ENCODE assay signal across 8 cellular contexts in the genomic region with DNA sequence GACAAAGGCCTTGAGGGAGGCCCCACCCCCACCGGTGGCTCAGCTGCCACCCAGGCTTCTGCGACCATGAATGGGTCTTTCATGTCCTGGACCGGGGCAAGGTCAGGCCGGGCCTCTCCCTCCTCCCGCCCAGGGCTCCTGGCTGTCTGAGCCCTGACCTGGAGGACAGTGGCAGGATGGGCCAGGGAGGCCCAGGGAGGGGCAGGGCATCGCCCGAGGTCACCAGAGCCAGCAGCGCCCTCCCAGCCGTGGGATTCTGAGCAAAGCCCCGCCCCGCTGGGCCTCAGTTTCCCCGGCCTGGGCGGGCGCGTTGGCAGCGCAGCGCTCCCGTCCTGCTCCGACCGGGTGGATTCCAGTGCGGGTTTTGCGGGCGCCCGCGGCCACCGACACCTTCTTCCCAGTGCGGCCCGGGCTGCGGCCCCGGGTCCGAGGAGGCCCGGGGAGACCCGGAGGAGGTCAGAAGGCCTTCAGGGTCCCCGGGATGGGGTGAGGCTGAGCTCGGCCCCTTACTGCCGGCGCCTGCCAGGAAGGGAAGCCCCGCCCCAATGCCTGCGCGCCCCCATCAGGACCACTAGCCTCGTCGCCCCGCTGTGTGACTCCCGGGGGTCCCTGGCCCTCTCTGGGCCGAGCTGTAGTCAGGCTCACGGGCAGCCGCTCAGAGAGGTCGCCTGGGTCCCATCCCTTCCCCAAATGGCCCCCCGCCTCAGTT. TPM values are rescaled to one million over a fixed set of nuclear protein-coding genes. Genes with fewer than 3 reads are reported as not detected.
DNase-seq lines count a peak whose midpoint lies in the region; ATAC-seq, FAIRE-seq and TF ChIP-seq lines count a peak whose summit lies in the region.
"Had no signal": no experiment of that assay in that cellular context is flagged by ENCODE, and none has a peak within 500 bp of the region (broad histone marks: within the 10 kb centered on the region; RNA-seq: fewer than 3 reads in every experiment).

No MANE protein-coding gene starts in this region.

- FAIRE-seq in GM12891 (lab: Jason Lieb, UNC): no peak
- FAIRE-seq in GM12892 (lab: Jason Lieb, UNC): no peak

- TF ChIP-seq CTCF in fibroblast of pulmonary artery (IDR thresholded peaks at IDR 0.05; ENCODE audit: low read length, missing control alignments): no peak

- intact Hi-C loops in sciatic nerve (cut with DNase I): no loop called here

- H3K27me3 ChIP-seq in H7 (ENCODE audit: control insufficient read depth, insufficient read depth, low read length): peaks cover 16% of the 10 kb centered on the region

- peak; percentile 39 for ATAC-seq in sciatic nerve

- H3K36me3 ChIP-seq in H7 (replicated peaks; ENCODE audit: control insufficient read depth, insufficient read depth, low read length): no peaks in the 10 kb centered on the region

- no peak for TF ChIP-seq POLR2A in GM12891 (IDR thresholded peaks at IDR 0.05; ENCODE audit: low read depth, low read length)
- TF ChIP-seq POLR2A in GM12892 (IDR thresholded peaks at IDR 0.05; ENCODE audit: low read depth, low read length): no peak

- peak overlapping the region; percentile 74 for H3K4me3 ChIP-seq in H7 (ENCODE audit: insufficient read depth, low read depth, low read length)
- H3K4me3 ChIP-seq in fibroblast of pulmonary artery (replicated peaks; ENCODE audit: low read depth, low read length): peak overlapping the region; percentile 59

- DNase-seq in H7: peak; percentile 95
- peak; percentile 39 for DNase-seq in RPMI8226
- peak; percentile 44 for DNase-seq in fibroblast of pulmonary artery (ENCODE audit: low read depth)
- no peak for DNase-seq in sciatic nerve (ENCODE audit: low spot score)
- no peak for DNase-seq in GM12891 (ENCODE audit: insufficient read length, low spot score)
- DNase-seq in GM19238 (ENCODE audit: insufficient read length, low spot score): no peak
- DNase-seq in GM12892 (ENCODE audit: insufficient read length): no peak

TF ChIP-seq in GM12891, 5 proteins besides CTCF, POLR2A, EP300 and RAD21:
- TF ChIP-seq PAX5 (IDR thresholded peaks at IDR 0.05; ENCODE audit: insufficient read depth, low read length, severe bottlenecking) (no peak), POLR2AphosphoS5 (IDR thresholded peaks at IDR 0.05; ENCODE audit: low read depth, low read length) (no peak), POU2F2 (IDR thresholded peaks at IDR 0.05; ENCODE audit: low read depth, low read length) (no peak), SPI1 (IDR thresholded peaks at IDR 0.05; ENCODE audit: low read depth, low read length) (no peak), TAF1 (IDR thresholded peaks at IDR 0.05; ENCODE audit: low read depth, low read length) (no peak)

RNA-seq across cellular contexts. Expression of a gene that starts 24.6 kb away (rescaled TPM):
- total RNA-seq in H7 (2014; rRNA removed; shearing (Covaris generic)): 38.4 and 43.0 TPM in 2 replicates
- 28.2 TPM for total RNA-seq in sciatic nerve
- polyA plus RNA-seq in GM12891 (2012; ENCODE audit: low read depth, missing spikeins): 0.03 TPM
- polyA plus RNA-seq in GM12892 (2012; ENCODE audit: missing spikeins): not detected

RNA-seq across cellular contexts. Expression of a gene that starts 44.3 kb away (rescaled TPM):
- total RNA-seq in H7 (2014; rRNA removed; shearing (Covaris generic)): 0.10 and 0.30 TPM in 2 replicates
- total RNA-seq in sciatic nerve: 2.9 TPM
- polyA plus RNA-seq in GM12891 (2012; ENCODE audit: low read depth, missing spikeins): 1.4 TPM
- polyA plus RNA-seq in GM12892 (2012; ENCODE audit: missing spikeins): 2.8 TPM

RNA-seq across cellular contexts. Expression of a gene that starts 49.1 kb away (rescaled TPM):
- 1.3 and 2.5 TPM in 2 replicates for total RNA-seq in H7 (2014; rRNA removed; shearing (Covaris generic))
- total RNA-seq in sciatic nerve: 17.1 TPM
- 0.24 TPM for polyA plus RNA-seq in GM12891 (2012; ENCODE audit: low read depth, missing spikeins)
- 0.32 TPM for polyA plus RNA-seq in GM12892 (2012; ENCODE audit: missing spikeins)
- total RNA-seq: SK-MEL-5 had no signal

RNA-seq across cellular contexts. Expression of a gene that starts 55.2 kb away (rescaled TPM):
- 9.4 and 11.1 TPM in 2 replicates for total RNA-seq in H7 (2014; rRNA removed; shearing (Covaris generic))
- 12.8 TPM for total RNA-seq in sciatic nerve
- 9.2 TPM for polyA plus RNA-seq in GM12891 (2012; ENCODE audit: low read depth, missing spikeins)
- polyA plus RNA-seq in GM12892 (2012; ENCODE audit: missing spikeins): 6.7 TPM

Comparison
In these comparisons a context has a peak if more than half of its experiments do, and no peak if none do; other contexts are left out.
1. DNase-seq: peak in H7 (single experiment), RPMI8226 (single experiment) and fibroblast of pulmonary artery (single experiment); none in sciatic nerve (single experiment), GM12891 (single experiment), GM19238 (single experiment) and GM12892 (single experiment).